In the genomic region with DNA sequence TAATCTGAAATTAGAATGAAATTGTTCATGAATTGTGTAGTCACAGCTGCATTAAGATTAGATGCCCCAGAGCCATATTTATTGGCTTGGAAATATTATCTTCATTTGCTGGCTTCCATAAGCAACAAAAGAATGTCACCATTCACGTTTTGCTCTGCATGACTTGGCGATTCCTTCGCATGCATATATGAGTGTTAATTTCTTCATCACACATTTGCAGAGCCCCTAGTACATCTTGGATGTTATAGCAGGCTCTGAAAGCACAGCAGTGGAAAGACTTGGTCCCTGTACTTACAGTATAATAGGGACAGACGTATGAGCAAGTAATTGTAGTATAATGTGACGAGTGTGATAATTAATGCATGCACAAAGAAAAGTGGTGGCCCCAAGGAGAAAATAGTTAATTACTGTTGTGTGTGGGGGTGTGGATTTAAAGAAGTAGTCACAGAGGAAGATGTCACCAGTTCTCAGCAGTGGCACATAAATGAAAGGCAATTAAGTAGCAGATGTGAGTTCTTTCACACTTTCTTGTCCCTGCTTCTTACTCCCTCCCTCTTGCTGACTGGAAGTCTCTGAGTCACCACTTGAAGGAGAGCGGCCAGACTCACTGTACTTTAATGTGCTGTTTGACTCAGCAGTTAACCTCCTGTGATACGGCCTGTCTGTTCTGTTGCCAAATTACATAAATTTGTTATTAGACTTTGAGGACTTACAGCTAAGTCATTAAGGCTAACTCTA, we compare ENCODE assay signal across 8 cellular contexts.
DNase-seq lines count a peak whose midpoint lies in the region; ATAC-seq lines count a peak whose summit lies in the region.

No MANE protein-coding gene starts in this region.

- ATAC-seq in GM18870 (IDR thresholded peaks at IDR 0.05; ENCODE audit: unreplicated experiment), result no peak

- DNase-seq in ELF-1 (ENCODE audit: low read depth, low spot score), result peak; percentile 70
- peak; percentile 37 for DNase-seq in NCI-H446 treated with DMSO at 0.1 percent for 48 hours (lab: John Stamatoyannopoulos, UW)
- DNase-seq in amniotic epithelial cell (ENCODE audit: low read depth), result peak; percentile 95
- peak; percentile 90 for DNase-seq in kidney tubule cell (ENCODE audit: low spot score)
- DNase-seq in NCI-H748 (lab: John Stamatoyannopoulos, UW; ENCODE audit: unreplicated experiment), result no peak
- DNase-seq in NCI-H1694 (lab: John Stamatoyannopoulos, UW), result no peak
- DNase-seq in central memory CD4-positive, alpha-beta T cell, result no peak

Comparison
In these comparisons a context has a peak if more than half of its experiments do, and no peak if none do; other contexts are left out.
1. DNase-seq: peak in ELF-1 (single experiment), NCI-H446 treated with DMSO at 0.1 percent for 48 hours (single experiment), amniotic epithelial cell (single experiment) and kidney tubule cell (single experiment); none in NCI-H748 (single experiment), NCI-H1694 (single experiment) and central memory CD4-positive, alpha-beta T cell (single experiment).